Comparison of ENCODE assay signal across 2 cellular contexts in the genomic region with DNA sequence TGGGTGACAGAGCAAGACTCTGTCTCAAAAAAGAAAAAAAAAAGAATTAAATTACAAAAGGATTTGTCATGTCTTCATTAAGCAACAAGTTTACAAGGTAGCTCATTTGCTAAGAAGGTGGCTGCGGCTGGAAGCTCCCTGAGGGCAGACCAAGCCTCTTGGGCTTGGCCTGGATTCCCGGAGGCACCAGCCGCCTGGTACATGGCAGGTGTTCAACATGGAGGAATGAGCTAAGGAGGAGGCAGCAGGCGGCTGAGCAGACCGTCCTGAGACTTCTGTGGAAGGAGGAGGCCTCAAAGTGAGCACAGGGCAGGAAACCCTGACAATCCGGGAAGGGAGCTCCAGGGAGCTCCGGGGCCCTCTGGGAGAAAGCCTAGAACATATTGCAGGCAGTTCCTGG.
TF ChIP-seq lines count a peak whose summit lies in the region.

No MANE protein-coding gene starts in this region.

TF ChIP-seq in HepG2, 621 proteins besides CTCF, POLR2A, EP300 and RAD21:
- TF ChIP-seq BRD4 (CRISPR knock-in tag; IDR thresholded peaks at IDR 0.05), result no peak
- no peak for TF ChIP-seq RCOR2 (CRISPR knock-in tag; IDR thresholded peaks at IDR 0.05)
- TF ChIP-seq ZNF44 (CRISPR knock-in tag; IDR thresholded peaks at IDR 0.05), result no peak
- no peak for TF ChIP-seq ZNF225 (CRISPR knock-in tag; IDR thresholded peaks at IDR 0.05)
TF ChIP-seq in HepG2: peak in this region for 0.

TF ChIP-seq in WTC11, 78 proteins besides CTCF, POLR2A, EP300 and RAD21:
- TF ChIP-seq, protein P1, sequence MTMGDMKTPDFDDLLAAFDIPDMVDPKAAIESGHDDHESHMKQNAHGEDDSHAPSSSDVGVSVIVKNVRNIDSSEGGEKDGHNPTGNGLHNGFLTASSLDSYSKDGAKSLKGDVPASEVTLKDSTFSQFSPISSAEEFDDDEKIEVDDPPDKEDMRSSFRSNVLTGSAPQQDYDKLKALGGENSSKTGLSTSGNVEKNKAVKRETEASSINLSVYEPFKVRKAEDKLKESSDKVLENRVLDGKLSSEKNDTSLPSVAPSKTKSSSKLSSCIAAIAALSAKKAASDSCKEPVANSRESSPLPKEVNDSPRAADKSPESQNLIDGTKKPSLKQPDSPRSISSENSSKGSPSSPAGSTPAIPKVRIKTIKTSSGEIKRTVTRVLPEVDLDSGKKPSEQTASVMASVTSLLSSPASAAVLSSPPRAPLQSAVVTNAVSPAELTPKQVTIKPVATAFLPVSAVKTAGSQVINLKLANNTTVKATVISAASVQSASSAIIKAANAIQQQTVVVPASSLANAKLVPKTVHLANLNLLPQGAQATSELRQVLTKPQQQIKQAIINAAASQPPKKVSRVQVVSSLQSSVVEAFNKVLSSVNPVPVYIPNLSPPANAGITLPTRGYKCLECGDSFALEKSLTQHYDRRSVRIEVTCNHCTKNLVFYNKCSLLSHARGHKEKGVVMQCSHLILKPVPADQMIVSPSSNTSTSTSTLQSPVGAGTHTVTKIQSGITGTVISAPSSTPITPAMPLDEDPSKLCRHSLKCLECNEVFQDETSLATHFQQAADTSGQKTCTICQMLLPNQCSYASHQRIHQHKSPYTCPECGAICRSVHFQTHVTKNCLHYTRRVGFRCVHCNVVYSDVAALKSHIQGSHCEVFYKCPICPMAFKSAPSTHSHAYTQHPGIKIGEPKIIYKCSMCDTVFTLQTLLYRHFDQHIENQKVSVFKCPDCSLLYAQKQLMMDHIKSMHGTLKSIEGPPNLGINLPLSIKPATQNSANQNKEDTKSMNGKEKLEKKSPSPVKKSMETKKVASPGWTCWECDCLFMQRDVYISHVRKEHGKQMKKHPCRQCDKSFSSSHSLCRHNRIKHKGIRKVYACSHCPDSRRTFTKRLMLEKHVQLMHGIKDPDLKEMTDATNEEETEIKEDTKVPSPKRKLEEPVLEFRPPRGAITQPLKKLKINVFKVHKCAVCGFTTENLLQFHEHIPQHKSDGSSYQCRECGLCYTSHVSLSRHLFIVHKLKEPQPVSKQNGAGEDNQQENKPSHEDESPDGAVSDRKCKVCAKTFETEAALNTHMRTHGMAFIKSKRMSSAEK (CRISPR knock-in tag; IDR thresholded peaks at IDR 0.05; ENCODE audit: borderline replicate concordance), result no peak
- no peak for TF ChIP-seq ZNF232 (CRISPR knock-in tag; IDR thresholded peaks at IDR 0.05)
- TF ChIP-seq, protein P2, sequence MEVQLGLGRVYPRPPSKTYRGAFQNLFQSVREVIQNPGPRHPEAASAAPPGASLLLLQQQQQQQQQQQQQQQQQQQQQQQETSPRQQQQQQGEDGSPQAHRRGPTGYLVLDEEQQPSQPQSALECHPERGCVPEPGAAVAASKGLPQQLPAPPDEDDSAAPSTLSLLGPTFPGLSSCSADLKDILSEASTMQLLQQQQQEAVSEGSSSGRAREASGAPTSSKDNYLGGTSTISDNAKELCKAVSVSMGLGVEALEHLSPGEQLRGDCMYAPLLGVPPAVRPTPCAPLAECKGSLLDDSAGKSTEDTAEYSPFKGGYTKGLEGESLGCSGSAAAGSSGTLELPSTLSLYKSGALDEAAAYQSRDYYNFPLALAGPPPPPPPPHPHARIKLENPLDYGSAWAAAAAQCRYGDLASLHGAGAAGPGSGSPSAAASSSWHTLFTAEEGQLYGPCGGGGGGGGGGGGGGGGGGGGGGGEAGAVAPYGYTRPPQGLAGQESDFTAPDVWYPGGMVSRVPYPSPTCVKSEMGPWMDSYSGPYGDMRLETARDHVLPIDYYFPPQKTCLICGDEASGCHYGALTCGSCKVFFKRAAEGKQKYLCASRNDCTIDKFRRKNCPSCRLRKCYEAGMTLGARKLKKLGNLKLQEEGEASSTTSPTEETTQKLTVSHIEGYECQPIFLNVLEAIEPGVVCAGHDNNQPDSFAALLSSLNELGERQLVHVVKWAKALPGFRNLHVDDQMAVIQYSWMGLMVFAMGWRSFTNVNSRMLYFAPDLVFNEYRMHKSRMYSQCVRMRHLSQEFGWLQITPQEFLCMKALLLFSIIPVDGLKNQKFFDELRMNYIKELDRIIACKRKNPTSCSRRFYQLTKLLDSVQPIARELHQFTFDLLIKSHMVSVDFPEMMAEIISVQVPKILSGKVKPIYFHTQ (CRISPR knock-in tag; IDR thresholded peaks at IDR 0.05), result no peak
- no peak for TF ChIP-seq ZNF671 (CRISPR knock-in tag; IDR thresholded peaks at IDR 0.05)
- no peak for TF ChIP-seq NR2C2 (CRISPR knock-in tag; IDR thresholded peaks at IDR 0.05)
- no peak for TF ChIP-seq ZNF396 (CRISPR knock-in tag; IDR thresholded peaks at IDR 0.05; ENCODE audit: borderline replicate concordance)
- TF ChIP-seq, protein P3, sequence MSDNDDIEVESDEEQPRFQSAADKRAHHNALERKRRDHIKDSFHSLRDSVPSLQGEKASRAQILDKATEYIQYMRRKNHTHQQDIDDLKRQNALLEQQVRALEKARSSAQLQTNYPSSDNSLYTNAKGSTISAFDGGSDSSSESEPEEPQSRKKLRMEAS (CRISPR knock-in tag; IDR thresholded peaks at IDR 0.05), result no peak
- TF ChIP-seq NFE2L1 (CRISPR knock-in tag; IDR thresholded peaks at IDR 0.05), result no peak
